Comparison of ENCODE assay signal across 9 cellular contexts in the genomic region with DNA sequence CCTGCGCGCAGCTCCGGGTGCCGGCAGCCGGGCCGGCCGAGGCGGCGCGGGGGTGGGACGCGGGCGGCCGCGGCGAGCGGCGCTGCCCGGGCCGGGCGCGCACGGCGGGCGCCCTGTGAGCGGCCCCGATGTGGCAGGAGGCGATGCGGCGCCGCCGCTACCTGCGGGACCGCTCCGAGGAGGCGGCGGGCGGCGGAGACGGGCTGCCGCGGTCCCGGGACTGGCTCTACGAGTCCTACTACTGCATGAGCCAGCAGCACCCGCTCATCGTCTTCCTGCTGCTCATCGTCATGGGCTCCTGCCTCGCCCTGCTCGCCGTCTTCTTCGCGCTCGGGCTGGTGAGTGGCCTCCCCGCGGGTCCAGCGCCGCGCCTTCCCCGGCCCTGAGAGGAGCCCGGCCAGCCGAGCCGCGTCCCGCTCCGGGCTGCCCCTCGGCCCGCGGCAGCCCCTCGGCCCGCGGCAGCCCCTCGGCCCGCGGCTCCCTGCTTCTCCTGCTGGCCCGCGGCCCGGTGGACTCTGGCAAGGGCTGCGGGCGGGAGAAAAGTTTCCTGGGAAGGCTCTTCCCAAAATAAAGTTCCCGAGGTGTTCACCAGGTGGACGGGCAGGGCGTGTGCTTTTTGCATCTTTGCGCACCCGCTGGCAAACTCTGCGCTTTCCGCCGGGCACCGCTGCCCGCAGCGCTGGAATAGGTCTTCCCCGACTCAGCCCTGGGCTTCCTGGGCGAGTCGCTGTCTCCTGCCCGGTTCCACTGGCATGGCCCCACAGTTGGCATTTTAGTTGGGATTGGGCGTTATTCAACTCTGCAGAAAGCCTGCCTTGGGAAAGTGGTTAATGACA. TPM values are rescaled to one million over a fixed set of nuclear protein-coding genes. Genes with fewer than 3 reads are reported as not detected.
DNase-seq lines count a peak whose midpoint lies in the region; ATAC-seq and TF ChIP-seq lines count a peak whose summit lies in the region.
"Had no signal": no experiment of that assay in that cellular context is flagged by ENCODE, and none has a peak within 500 bp of the region (broad histone marks: within the 10 kb centered on the region; RNA-seq: fewer than 3 reads in every experiment).

No MANE protein-coding gene starts in this region.

- H3K36me3 Mint-ChIP-seq in glutamatergic neuron (ENCODE audit: unreplicated experiment), result no peaks in the 10 kb centered on the region
- H3K36me3 Mint-ChIP-seq: memory B cell had no signal

- peaks cover 8% of the 10 kb centered on the region for H3K9me3 Mint-ChIP-seq in glutamatergic neuron (ENCODE audit: unreplicated experiment)
- H3K9me3 Mint-ChIP-seq: memory B cell had no signal

- DNase-seq in GM13977 (ENCODE audit: low spot score), result peak; percentile 21
- no peak for DNase-seq in NT2/D1 (ENCODE audit: low read depth, low spot score)
- DNase-seq in glutamatergic neuron, result peak; percentile 55
- peak; percentile 77 for DNase-seq in retina

- H3K4me3 ChIP-seq in NT2/D1 (ENCODE audit: insufficient read length, low read depth), result peak overlapping the region; percentile 68

- H3K36me3 ChIP-seq in NT2/D1 (ENCODE audit: insufficient read depth, insufficient read length, low read length), result no peaks in the 10 kb centered on the region

- peaks cover 8% of the 10 kb centered on the region for H3K27me3 Mint-ChIP-seq in glutamatergic neuron (ENCODE audit: unreplicated experiment)

- peak overlapping the region; percentile 5 for H3K27ac Mint-ChIP-seq in glutamatergic neuron (ENCODE audit: unreplicated experiment)
- H3K27ac Mint-ChIP-seq: memory B cell had no signal

- H3K27me3 ChIP-seq in NT2/D1 (ENCODE audit: insufficient read depth, insufficient read length), result no peaks in the 10 kb centered on the region

- H3K9ac ChIP-seq in NT2/D1 (ENCODE audit: insufficient read length, low read depth), result peak overlapping the region; percentile 81

- ATAC-seq in GM19023 (IDR thresholded peaks at IDR 0.05; ENCODE audit: unreplicated experiment) (no peak), GM19455 (IDR thresholded peaks at IDR 0.05; ENCODE audit: unreplicated experiment) (no peak), GM18868 (IDR thresholded peaks at IDR 0.05; ENCODE audit: unreplicated experiment) (no peak), GM19351 (IDR thresholded peaks at IDR 0.05; ENCODE audit: unreplicated experiment) (no peak)

- peaks cover 11% of the 10 kb centered on the region for H3K4me1 Mint-ChIP-seq in glutamatergic neuron (ENCODE audit: low read depth, unreplicated experiment)
- H3K4me1 Mint-ChIP-seq: memory B cell had no signal

- H3K4me1 ChIP-seq in NT2/D1 (ENCODE audit: insufficient read depth, insufficient read length), result peaks cover 5% of the 10 kb centered on the region

- in situ Hi-C loops in GM13977 (cut with MboI; ENCODE audit: low pct_unique_long_range_greater_than_20kb, low sequenced_read_pairs, unreplicated experiment), result no loop called here

- TF ChIP-seq CTCF in GM13977 (IDR thresholded peaks at IDR 0.05; ENCODE audit: extremely low read depth, insufficient read depth, missing control alignments) (no peak), glutamatergic neuron (IDR thresholded peaks at IDR 0.05; ENCODE audit: partially characterized antibody, unreplicated experiment) (no peak)

- H3K9me3 ChIP-seq in NT2/D1 (ENCODE audit: insufficient read depth, low read length), result no peaks in the 10 kb centered on the region

- H3K4me3 Mint-ChIP-seq in glutamatergic neuron (ENCODE audit: unreplicated experiment), result peak overlapping the region; percentile 82
- H3K4me3 Mint-ChIP-seq: memory B cell had no signal

RNA-seq across cellular contexts. Expression of a gene that starts 0.4 kb away (rescaled TPM):
- total RNA-seq in glutamatergic neuron (ENCODE audit: unreplicated experiment), result 3.8 TPM
